In genomic region chr11:72719144-72719543, GRCh38 we compare ENCODE assay signal across 1 cellular context.
TF ChIP-seq lines count a peak whose summit lies in the region.

No MANE protein-coding gene starts in this region.

TF ChIP-seq in WTC11, 78 proteins besides CTCF, POLR2A, EP300 and RAD21 (continued from another document):
- TF ChIP-seq, protein P1, sequence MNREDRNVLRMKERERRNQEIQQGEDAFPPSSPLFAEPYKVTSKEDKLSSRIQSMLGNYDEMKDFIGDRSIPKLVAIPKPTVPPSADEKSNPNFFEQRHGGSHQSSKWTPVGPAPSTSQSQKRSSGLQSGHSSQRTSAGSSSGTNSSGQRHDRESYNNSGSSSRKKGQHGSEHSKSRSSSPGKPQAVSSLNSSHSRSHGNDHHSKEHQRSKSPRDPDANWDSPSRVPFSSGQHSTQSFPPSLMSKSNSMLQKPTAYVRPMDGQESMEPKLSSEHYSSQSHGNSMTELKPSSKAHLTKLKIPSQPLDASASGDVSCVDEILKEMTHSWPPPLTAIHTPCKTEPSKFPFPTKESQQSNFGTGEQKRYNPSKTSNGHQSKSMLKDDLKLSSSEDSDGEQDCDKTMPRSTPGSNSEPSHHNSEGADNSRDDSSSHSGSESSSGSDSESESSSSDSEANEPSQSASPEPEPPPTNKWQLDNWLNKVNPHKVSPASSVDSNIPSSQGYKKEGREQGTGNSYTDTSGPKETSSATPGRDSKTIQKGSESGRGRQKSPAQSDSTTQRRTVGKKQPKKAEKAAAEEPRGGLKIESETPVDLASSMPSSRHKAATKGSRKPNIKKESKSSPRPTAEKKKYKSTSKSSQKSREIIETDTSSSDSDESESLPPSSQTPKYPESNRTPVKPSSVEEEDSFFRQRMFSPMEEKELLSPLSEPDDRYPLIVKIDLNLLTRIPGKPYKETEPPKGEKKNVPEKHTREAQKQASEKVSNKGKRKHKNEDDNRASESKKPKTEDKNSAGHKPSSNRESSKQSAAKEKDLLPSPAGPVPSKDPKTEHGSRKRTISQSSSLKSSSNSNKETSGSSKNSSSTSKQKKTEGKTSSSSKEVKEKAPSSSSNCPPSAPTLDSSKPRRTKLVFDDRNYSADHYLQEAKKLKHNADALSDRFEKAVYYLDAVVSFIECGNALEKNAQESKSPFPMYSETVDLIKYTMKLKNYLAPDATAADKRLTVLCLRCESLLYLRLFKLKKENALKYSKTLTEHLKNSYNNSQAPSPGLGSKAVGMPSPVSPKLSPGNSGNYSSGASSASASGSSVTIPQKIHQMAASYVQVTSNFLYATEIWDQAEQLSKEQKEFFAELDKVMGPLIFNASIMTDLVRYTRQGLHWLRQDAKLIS (CRISPR knock-in tag; IDR thresholded peaks at IDR 0.05; ENCODE audit: borderline replicate concordance), result no peak
- no peak for TF ChIP-seq PRRX2 (CRISPR knock-in tag; IDR thresholded peaks at IDR 0.05)
- TF ChIP-seq, protein P2, sequence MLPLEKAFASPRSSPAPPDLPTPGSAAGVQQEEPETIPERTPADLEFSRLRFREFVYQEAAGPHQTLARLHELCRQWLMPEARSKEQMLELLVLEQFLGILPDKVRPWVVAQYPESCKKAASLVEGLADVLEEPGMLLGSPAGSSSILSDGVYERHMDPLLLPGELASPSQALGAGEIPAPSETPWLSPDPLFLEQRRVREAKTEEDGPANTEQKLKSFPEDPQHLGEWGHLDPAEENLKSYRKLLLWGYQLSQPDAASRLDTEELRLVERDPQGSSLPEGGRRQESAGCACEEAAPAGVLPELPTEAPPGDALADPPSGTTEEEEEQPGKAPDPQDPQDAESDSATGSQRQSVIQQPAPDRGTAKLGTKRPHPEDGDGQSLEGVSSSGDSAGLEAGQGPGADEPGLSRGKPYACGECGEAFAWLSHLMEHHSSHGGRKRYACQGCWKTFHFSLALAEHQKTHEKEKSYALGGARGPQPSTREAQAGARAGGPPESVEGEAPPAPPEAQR (CRISPR knock-in tag; IDR thresholded peaks at IDR 0.05), result no peak
